In the genomic region with DNA sequence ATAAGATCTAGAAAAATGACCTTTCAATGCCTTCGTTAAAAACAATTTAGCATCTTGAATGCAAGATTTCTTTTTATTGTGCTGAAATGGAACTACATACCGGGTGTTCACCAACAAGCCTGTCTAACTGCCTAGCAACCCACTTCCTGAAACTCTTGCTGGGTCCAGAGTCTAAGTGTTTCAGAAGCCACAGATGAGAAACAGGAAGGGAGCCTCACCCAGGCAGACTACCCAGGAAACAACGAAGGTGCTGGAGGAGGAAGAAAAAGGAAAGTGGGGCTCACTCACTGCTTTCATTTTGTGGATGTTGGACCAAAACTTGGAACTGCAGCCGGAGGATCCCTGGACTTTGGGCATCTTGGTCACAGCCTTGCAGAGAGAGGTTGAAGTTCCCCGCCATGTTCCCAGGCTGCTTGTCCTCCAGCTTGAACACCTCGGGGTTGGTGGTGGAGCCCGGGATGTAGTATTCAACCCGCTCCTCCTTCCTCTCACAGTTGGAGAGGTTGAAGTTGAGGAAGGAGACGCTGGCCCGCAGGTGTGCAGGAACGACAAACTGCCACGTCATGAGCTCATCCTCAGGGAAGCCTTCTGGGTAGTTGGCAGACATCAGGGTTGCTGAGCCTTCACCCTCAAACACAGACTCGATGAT, we compare ENCODE assay signal across 9 cellular contexts. TPM values are rescaled to one million over a fixed set of nuclear protein-coding genes. Genes with fewer than 3 reads are reported as not detected.
DNase-seq lines count a peak whose midpoint lies in the region; ATAC-seq, FAIRE-seq and TF ChIP-seq lines count a peak whose summit lies in the region.
"Had no signal": no experiment of that assay in that cellular context is flagged by ENCODE, and none has a peak within 500 bp of the region (broad histone marks: within the 10 kb centered on the region; RNA-seq: fewer than 3 reads in every experiment).

No MANE protein-coding gene starts in this region.

- in situ Hi-C loops in GM12878 (cut with MboI): no loop called here

- ATAC-seq in GM12878: peak; percentile 81
- peak in 1 of 2 donors; percentile 54 for ATAC-seq in stimulated activated naive B cell treated with anti-CD40 and anti-IgM and Interleukin-4, amounts not matched to agents 10 μg/mL and 1 μg/mL and 100 μg/mL, for 72 hours (replicated peaks)

- no peak for TF ChIP-seq POLR2A in GM12878 (IDR thresholded peaks at IDR 0.05; ENCODE audit: low read depth, low read length)

- H3K9me3 ChIP-seq in OCI-LY7 (ENCODE audit: low read length) (no peaks in the 10 kb centered on the region), GM12878 (replicated peaks; ENCODE audit: control insufficient read depth, insufficient read depth, low read length) (no peaks in the 10 kb centered on the region)

- no peaks in the 10 kb centered on the region for H4K20me1 ChIP-seq in OCI-LY7 (ENCODE audit: insufficient read depth, low read length)
- no peaks in the 10 kb centered on the region for H4K20me1 ChIP-seq in GM12878 (ENCODE audit: control insufficient read depth, insufficient read depth)

- no peaks in the 10 kb centered on the region for H3K9me2 ChIP-seq in OCI-LY7 (ENCODE audit: insufficient read depth, low read length)

- H3K4me2 ChIP-seq in OCI-LY7 (ENCODE audit: low read length) (no peak overlapping the region), GM12878 (ENCODE audit: control insufficient read depth, insufficient read depth) (peak overlapping the region; percentile 35)

- RAD21 ChIA-PET in GM12878 (lab: Charles Lee; ENCODE audit: unreplicated experiment): interaction anchor here (0.8 to 3.7 kb wide), 4 partner anchors 13 to 100 kb away, joined by 3 to 16 read pairs (median 3); no protein-coding TSS in a partner anchor

- intact Hi-C loops in activated naive CD4-positive, alpha-beta T cell treated with anti-CD3 and anti-CD28 coated beads for 36 hours (cut with micrococcal nuclease): loop anchor here (1.0 to 5.0 kb wide), 2 partner anchors 57 to 68 kb away; no protein-coding TSS in a partner anchor
- intact Hi-C loops in OCI-LY7 (cut with micrococcal nuclease; ENCODE audit: unreplicated experiment): no loop called here
- intact Hi-C loops in GM12878 (cut with micrococcal nuclease; ENCODE audit: unreplicated experiment): no loop called here

- H3K9me3 Mint-ChIP-seq in activated naive CD4-positive, alpha-beta T cell treated with anti-CD3 and anti-CD28 coated beads for 36 hours: peaks cover 1% of the 10 kb centered on the region
- H3K9me3 Mint-ChIP-seq in stimulated activated naive B cell treated with anti-CD40 and anti-IgM and Interleukin-4, amounts not matched to agents 10 μg/mL and 1 μg/mL and 100 μg/mL, for 72 hours: no peaks in the 10 kb centered on the region

- H3K4me1 ChIP-seq in OCI-LY7 (ENCODE audit: insufficient read depth, low read length, poor library complexity, severe bottlenecking): no peaks in the 10 kb centered on the region
- H3K4me1 ChIP-seq in GM12878 (ENCODE audit: control insufficient read depth, insufficient read depth, low read length): peaks cover 3% of the 10 kb centered on the region; the same call in 1 of the 2 replicates

- CTCF ChIA-PET in activated naive CD4-positive, alpha-beta T cell treated with anti-CD3 and anti-CD28 coated beads for 36 hours (lab: Charles Lee): interaction anchor here (0.6 kb wide), 1 partner anchor 29 kb away, joined by 3 read pairs; no protein-coding TSS in a partner anchor
- CTCF ChIA-PET in OCI-LY7 (lab: Charles Lee; ENCODE audit: unreplicated experiment) (no interaction called here), GM12878 (lab: Yijun Ruan, JAX) (interaction anchor here (1.0 kb wide), 2 partner anchors 13 to 25 kb away, joined by 3 to 4 read pairs; no protein-coding TSS in a partner anchor)

- H3K4me3 Mint-ChIP-seq in activated naive CD4-positive, alpha-beta T cell treated with anti-CD3 and anti-CD28 coated beads for 36 hours: peak overlapping the region; percentile 47
- peak overlapping the region; percentile 45 to 53 for H3K4me3 Mint-ChIP-seq in stimulated activated naive B cell treated with anti-CD40 and anti-IgM and Interleukin-4, amounts not matched to agents 10 μg/mL and 1 μg/mL and 100 μg/mL, for 72 hours

- TF ChIP-seq EP300 in GM12878 (IDR thresholded peaks at IDR 0.05; ENCODE audit: borderline replicate concordance in 1 of 2, control insufficient read depth in 1 of 2, low read depth in 2 of 2, low read length in 2 of 2): no peak

- no peaks in the 10 kb centered on the region for H3K36me3 Mint-ChIP-seq in activated naive CD4-positive, alpha-beta T cell treated with anti-CD3 and anti-CD28 coated beads for 36 hours (ENCODE audit: low read depth)
- H3K36me3 Mint-ChIP-seq in stimulated activated naive B cell treated with anti-CD40 and anti-IgM and Interleukin-4, amounts not matched to agents 10 μg/mL and 1 μg/mL and 100 μg/mL, for 72 hours: no peaks in the 10 kb centered on the region

- no peak overlapping the region for H3K4me3 ChIP-seq in OCI-LY7 (ENCODE audit: low read depth, low read length, poor library complexity, severe bottlenecking)
- H3K4me3 ChIP-seq in GM12878: no peak overlapping the region

- no peak overlapping the region for H3K27ac Mint-ChIP-seq in activated naive CD4-positive, alpha-beta T cell treated with anti-CD3 and anti-CD28 coated beads for 36 hours
- H3K27ac Mint-ChIP-seq in stimulated activated naive B cell treated with anti-CD40 and anti-IgM and Interleukin-4, amounts not matched to agents 10 μg/mL and 1 μg/mL and 100 μg/mL, for 72 hours: no peak overlapping the region

- no peaks in the 10 kb centered on the region for H3K27me3 ChIP-seq in GM12878 (replicated peaks in 1 of 2; ENCODE audit: control insufficient read depth in 2 of 2, insufficient read depth in 2 of 2, low read length in 1 of 2)

- TF ChIP-seq CTCF in OCI-LY7 (conservative IDR thresholded peaks at IDR 0.05; ENCODE audit: low read length): no peak
- no peak for TF ChIP-seq CTCF in GM12878 (IDR thresholded peaks at IDR 0.05 in 2 of 3, conservative IDR thresholded peaks at IDR 0.05 in 1 of 3; ENCODE audit: control insufficient read depth in 2 of 3, extremely low read depth in 1 of 3, insufficient read depth in 1 of 3, low read depth in 3 of 3, low read length in 3 of 3)

- BruUV-seq in OCI-LY7 (replicated peaks; lab: Mats Ljungman, UMichigan): no TSS peak
- BruUV-seq in GM12878 (replicated peaks; lab: Mats Ljungman, UMichigan): no TSS peak

- no peak for TF ChIP-seq RAD21 in GM12878 (IDR thresholded peaks at IDR 0.05; ENCODE audit: insufficient read depth, low read depth, low read length)

- peaks cover 66% of the 10 kb centered on the region for H3K4me1 Mint-ChIP-seq in activated naive CD4-positive, alpha-beta T cell treated with anti-CD3 and anti-CD28 coated beads for 36 hours (ENCODE audit: low read depth)
- peaks cover 9 to 12% of the 10 kb centered on the region in 2 donors for H3K4me1 Mint-ChIP-seq in stimulated activated naive B cell treated with anti-CD40 and anti-IgM and Interleukin-4, amounts not matched to agents 10 μg/mL and 1 μg/mL and 100 μg/mL, for 72 hours

- H3K79me2 ChIP-seq in OCI-LY7 (ENCODE audit: insufficient read depth, low read depth, low read length) (no peaks in the 10 kb centered on the region), GM12878 (ENCODE audit: control insufficient read depth, insufficient read depth, low read length) (no peaks in the 10 kb centered on the region)

- POLR2A ChIA-PET in OCI-LY7 (lab: Charles Lee): no interaction called here
- POLR2A ChIA-PET in GM12878 (lab: Charles Lee): no interaction called here

- H3K27me3 Mint-ChIP-seq in activated naive CD4-positive, alpha-beta T cell treated with anti-CD3 and anti-CD28 coated beads for 36 hours (ENCODE audit: low read depth): no peaks in the 10 kb centered on the region
- H3K27me3 Mint-ChIP-seq in stimulated activated naive B cell treated with anti-CD40 and anti-IgM and Interleukin-4, amounts not matched to agents 10 μg/mL and 1 μg/mL and 100 μg/mL, for 72 hours: peaks cover 0 to 11% of the 10 kb centered on the region in 2 donors

- H3K36me3 ChIP-seq in OCI-LY7 (ENCODE audit: insufficient read depth, low read length): no peaks in the 10 kb centered on the region
- no peaks in the 10 kb centered on the region for H3K36me3 ChIP-seq in GM12878 (ENCODE audit: control insufficient read depth in 2 of 2, insufficient read depth in 2 of 2, low read length in 1 of 2)

- WGBS in GM12878 (ENCODE audit: insufficient coverage, insufficient replicate concordance, low lambda C conversion rate, missing lambda C conversion rate): 59% methylated on average over 13 of the region's 13 CpGs

- peak; percentile 35 for FAIRE-seq in GM12878 (lab: Jason Lieb, UNC)

- H2AFZ ChIP-seq in OCI-LY7 (ENCODE audit: low read length) (peak overlapping the region; percentile 31; the same call in 1 of the 2 replicates), GM12878 (ENCODE audit: control insufficient read depth, low read depth, low read length) (no peak overlapping the region)

- no peak overlapping the region for H3K27ac ChIP-seq in OCI-LY7 (ENCODE audit: low read depth, low read length, poor library complexity, severe bottlenecking)
- H3K27ac ChIP-seq in GM12878 (ENCODE audit: control insufficient read depth, insufficient read depth): no peak overlapping the region
- H3K27ac ChIP-seq: VCaP had no signal

- peak; percentile 56 for DNase-seq in activated naive CD4-positive, alpha-beta T cell treated with anti-CD3 and anti-CD28 coated beads for 36 hours
- no peak for DNase-seq in activated naive CD4-positive, alpha-beta T cell treated with Interleukin-2 at 50 U/mL for 16 hours
- DNase-seq in OCI-LY7 (ENCODE audit: low spot score): no peak
- DNase-seq in GM12878 (ENCODE audit: low read depth, low spot score): no peak
- no peak for DNase-seq in stimulated activated naive B cell treated with anti-CD40 and anti-IgM and Interleukin-4, amounts not matched to agents 10 μg/mL and 1 μg/mL and 100 μg/mL, for 72 hours
- no peak for DNase-seq in NCI-H2107 (lab: John Stamatoyannopoulos, UW)
- DNase-seq in iPS-NIHi11 (ENCODE audit: low spot score): no peak
- DNase-seq in NCI-H2171 (lab: John Stamatoyannopoulos, UW): no peak

- SMC1A ChIA-PET in GM12878 (lab: Charles Lee; ENCODE audit: uncharacterized antibody, unreplicated experiment): interaction anchor here (0.8 to 4.7 kb wide), 6 partner anchors 9 to 100 kb away, joined by 3 to 34 read pairs (median 6); no protein-coding TSS in a partner anchor

- H3K9ac ChIP-seq in GM12878 (ENCODE audit: control insufficient read depth, insufficient read depth, low read length): no peak overlapping the region

RNA-seq across cellular contexts. Expression of a gene that starts 35.9 kb away (rescaled TPM):
- under 1 TPM; 0.41 to 0.59 TPM for total RNA-seq in activated naive CD4-positive, alpha-beta T cell treated with anti-CD3 and anti-CD28 coated beads for 36 hours
- total RNA-seq in OCI-LY7 (2014; rRNA removed; shearing (Covaris generic)): not detected in 2 replicates
- total RNA-seq in OCI-LY7 (2022) (0.07 TPM in 1 of 2 replicates, not detected in the other), GM12878 (2014; rRNA removed) (0.65 and 1.0 TPM in 2 replicates), GM12878 (2014; rRNA removed; fragmentation: Illumina TruSeq; extraction: Trizol) (0.46 and 0.58 TPM in 2 replicates), GM12878 (2021) (1.5 and 1.7 TPM in 2 replicates)
- total RNA-seq in GM12878 (2013; cell fraction: nucleolus; rRNA removed): 0.86 and 1.5 TPM in 2 replicates
- 0.20 TPM for polyA plus RNA-seq in GM12878 (2011; ENCODE audit: low read depth)
- polyA plus RNA-seq in GM12878 (2011; rRNA removed) (1.2 and 2.2 TPM in 2 replicates), GM12878 (2014; fragmentation: Illumina TruSeq; extraction: Trizol) (0.51 and 1.1 TPM in 2 replicates), GM12878 (2014; fragmentation: Nextera tagmentation; extraction: Ambion mirVana) (under 1 TPM; 0.35 to 0.69 TPM), GM12878 (2014; rRNA removed) (0.56 and 0.77 TPM in 2 replicates), GM12878 (2016; fragmentation: Nextera tagmentation; extraction: Ambion mirVana) (1 to 10 TPM in 1 of 2 experiments, under 1 TPM in 1; 0.71 to 1.1 TPM)
- polyA plus RNA-seq in GM12878 (2011; cell fraction: cytosol; rRNA removed): 2.3 and 3.6 TPM in 2 replicates
- polyA plus RNA-seq in GM12878 (2011; cell fraction: nucleus; rRNA removed): 1.9 and 2.6 TPM in 2 replicates
- polyA plus RNA-seq in GM12878 (2012): 0.34 and 0.56 TPM in 2 replicates
- 3.3 and 3.7 TPM in 2 replicates for polyA minus RNA-seq in GM12878 (2011; rRNA and poly(A)+ RNA removed)
- 1.1 and 1.9 TPM in 2 replicates for polyA minus RNA-seq in GM12878 (2011; cell fraction: cytosol; rRNA and poly(A)+ RNA removed)
- 2.0 and 2.1 TPM in 2 replicates for polyA minus RNA-seq in GM12878 (2011; cell fraction: nucleus; rRNA and poly(A)+ RNA removed)
